ENCODE assay signal across 8 cellular contexts in genomic region chr1:40817791-40818263, GRCh38. TPM values are rescaled to one million over a fixed set of nuclear protein-coding genes. Genes with fewer than 3 reads are reported as not detected.
DNase-seq lines count a peak whose midpoint lies in the region; ATAC-seq and TF ChIP-seq lines count a peak whose summit lies in the region.

No MANE protein-coding gene starts in this region.

- peaks cover 10% of the 10 kb centered on the region for H3K4me1 ChIP-seq in CD8-positive, alpha-beta T cell (ENCODE audit: insufficient read depth, low read length)
- H3K4me1 ChIP-seq in duodenal mucosa (ENCODE audit: control insufficient read depth in 1 of 2, insufficient read depth in 2 of 2, low read length in 2 of 2) (peaks cover 0 to 6% of the 10 kb centered on the region in 2 donors), neuronal stem cell (ENCODE audit: control insufficient read depth in 2 of 2, insufficient read depth in 1 of 2, low read depth in 1 of 2, low read length in 2 of 2) (peaks cover 7 to 31% of the 10 kb centered on the region in 2 donors)

- ATAC-seq in CD8-positive, alpha-beta T cell: no peak
- ATAC-seq in HG02642 (IDR thresholded peaks at IDR 0.05; ENCODE audit: poor library complexity, unreplicated experiment) (peak; percentile 6), HG03045 (IDR thresholded peaks at IDR 0.05; ENCODE audit: unreplicated experiment) (no peak), HG03439 (IDR thresholded peaks at IDR 0.05; ENCODE audit: unreplicated experiment) (no peak)

- H3K9ac ChIP-seq in duodenal mucosa (ENCODE audit: low read depth in 1 of 2, low read length in 2 of 2): no peak overlapping the region
- no peak overlapping the region for H3K9ac ChIP-seq in neuronal stem cell (ENCODE audit: low read depth, low read length, poor library complexity)

- intact Hi-C loops in CD8-positive, alpha-beta T cell (cut with DNase I, micrococcal nuclease): loop anchor here (1.0 to 5.0 kb wide), 3 partner anchors 16 to 1621 kb away; partner anchors contain the start of gene CITED4 (in 1 of the 2)

- H3K27ac ChIP-seq in CD8-positive, alpha-beta T cell (ENCODE audit: low read depth, low read length): peak overlapping the region; percentile 66
- H3K27ac ChIP-seq in duodenal mucosa (ENCODE audit: low read depth, low read length) (no peak overlapping the region), neuronal stem cell (replicated peaks; ENCODE audit: low read length) (no peak overlapping the region)

- H4K91ac ChIP-seq in neuronal stem cell (ENCODE audit: low read depth, low read length, poor library complexity): no peak overlapping the region

- no peak overlapping the region for H2AK5ac ChIP-seq in neuronal stem cell (ENCODE audit: low read depth, low read length)

- H2BK12ac ChIP-seq in neuronal stem cell (ENCODE audit: low read length): no peak overlapping the region

- no peaks in the 10 kb centered on the region for H3K79me1 ChIP-seq in neuronal stem cell (ENCODE audit: low read depth, low read length)

- peak overlapping the region; percentile 76 for H3K4me3 ChIP-seq in CD8-positive, alpha-beta T cell (ENCODE audit: low read depth, low read length)
- H3K4me3 ChIP-seq in duodenal mucosa (ENCODE audit: low read depth in 1 of 2, low read length in 2 of 2): peak overlapping the region; percentile 60 to 68
- H3K4me3 ChIP-seq in neuronal stem cell (ENCODE audit: low read length in 2 of 2): peak overlapping the region; percentile 37 to 84

- H2BK5ac ChIP-seq in neuronal stem cell (ENCODE audit: low read length): no peak overlapping the region

- POLR2A ChIA-PET in CD8-positive, alpha-beta T cell (lab: Charles Lee): interaction anchor here (1.2 kb wide), 1 partner anchor 12 kb away, joined by 3 read pairs; no protein-coding TSS in a partner anchor

- no peak overlapping the region for H3K14ac ChIP-seq in neuronal stem cell (ENCODE audit: low read length)

- H4K8ac ChIP-seq in neuronal stem cell (ENCODE audit: low read depth, low read length): no peak overlapping the region

- H3K4me1 Mint-ChIP-seq in CD8-positive, alpha-beta T cell (ENCODE audit: low read depth): peaks cover 13% of the 10 kb centered on the region

- H3K27ac Mint-ChIP-seq in CD8-positive, alpha-beta T cell: peak overlapping the region; percentile 85

- H3K4me3 Mint-ChIP-seq in CD8-positive, alpha-beta T cell: peak overlapping the region; percentile 83

- no peaks in the 10 kb centered on the region for H3K27me3 Mint-ChIP-seq in CD8-positive, alpha-beta T cell (ENCODE audit: low read depth)

- H3K4ac ChIP-seq in neuronal stem cell (ENCODE audit: low read length): no peak overlapping the region

- no CpG with 5 or more reads among the region's 19 CpGs for WGBS in neuronal stem cell (ENCODE audit: extremely low coverage in 2 of 2, insufficient read length in 2 of 2, insufficient replicate concordance in 1 of 2), 2 donors

- H2AFZ ChIP-seq in neuronal stem cell (ENCODE audit: low read length): peak overlapping the region; percentile 90

- H3K23ac ChIP-seq in neuronal stem cell (ENCODE audit: low read depth, low read length, poor library complexity): no peak overlapping the region

- DNase-seq in CD8-positive, alpha-beta T cell: peak in 1 of 7 experiments; percentile 35
- DNase-seq in neuronal stem cell (ENCODE audit: low spot score) (no peak), ureter (ENCODE audit: low spot score) (no peak), NOMO-1 treated with dmso at 0.1 percent for 144 hours (lab: John Stamatoyannopoulos, UW; ENCODE audit: unreplicated experiment) (no peak)

- H3K9me3 ChIP-seq in CD8-positive, alpha-beta T cell (ENCODE audit: low read length): no peaks in the 10 kb centered on the region
- H3K9me3 ChIP-seq in duodenal mucosa (ENCODE audit: control insufficient read depth in 1 of 2, low read length in 2 of 2) (no peaks in the 10 kb centered on the region), neuronal stem cell (replicated peaks in 1 of 2; ENCODE audit: control insufficient read depth in 2 of 2, insufficient read depth in 1 of 2, low read depth in 1 of 2, low read length in 2 of 2) (no peaks in the 10 kb centered on the region)

- peak overlapping the region; percentile 92 for H2BK15ac ChIP-seq in neuronal stem cell (ENCODE audit: low read length)

- no peak for TF ChIP-seq CTCF in CD8-positive, alpha-beta T cell (IDR thresholded peaks at IDR 0.05)

- H3K36me3 ChIP-seq in CD8-positive, alpha-beta T cell (ENCODE audit: insufficient read depth, low read length): no peaks in the 10 kb centered on the region
- H3K36me3 ChIP-seq in duodenal mucosa (ENCODE audit: control insufficient read depth in 1 of 2, insufficient read depth in 2 of 2, low read length in 2 of 2): no peaks in the 10 kb centered on the region
- no peaks in the 10 kb centered on the region for H3K36me3 ChIP-seq in neuronal stem cell (replicated peaks in 1 of 2; ENCODE audit: control insufficient read depth in 2 of 2, insufficient read depth in 2 of 2, low read length in 2 of 2)

- peak overlapping the region; percentile 87 for H3K18ac ChIP-seq in neuronal stem cell (ENCODE audit: low read length)

- H2BK120ac ChIP-seq in neuronal stem cell (ENCODE audit: low read depth, low read length): no peak overlapping the region

- H3K9me3 Mint-ChIP-seq in CD8-positive, alpha-beta T cell: no peaks in the 10 kb centered on the region

- no peaks in the 10 kb centered on the region for H3K36me3 Mint-ChIP-seq in CD8-positive, alpha-beta T cell

- peak overlapping the region; percentile 89 for H3K4me2 ChIP-seq in neuronal stem cell (ENCODE audit: insufficient read depth, low read length, poor library complexity, severe bottlenecking)

- no peaks in the 10 kb centered on the region for H3K27me3 ChIP-seq in CD8-positive, alpha-beta T cell (ENCODE audit: insufficient read depth, low read length)
- peaks cover 0 to 7% of the 10 kb centered on the region in 2 donors for H3K27me3 ChIP-seq in duodenal mucosa (ENCODE audit: control insufficient read depth in 1 of 2, insufficient read depth in 2 of 2, low read length in 2 of 2)
- peaks cover 0 to 84% (median 8%) of the 10 kb centered on the region in 3 experiments for H3K27me3 ChIP-seq in neuronal stem cell (ENCODE audit: control insufficient read depth in 3 of 3, insufficient read depth in 3 of 3, low read depth in 1 of 3, low read length in 3 of 3)

- CTCF ChIA-PET in CD8-positive, alpha-beta T cell (lab: Charles Lee): interaction anchor here (1.1 kb wide), 1 partner anchor 32 kb away, joined by 3 read pairs; no protein-coding TSS in a partner anchor

RNA-seq across cellular contexts. Expression of gene KCNQ4, which starts 34.2 kb away (rescaled TPM):
- total RNA-seq in CD8-positive, alpha-beta T cell: under 1 TPM; 0.31 to 0.35 TPM
- polyA plus RNA-seq in neuronal stem cell (2013, experiment 1 of 2): 3.1 TPM
- 3.2 TPM for polyA plus RNA-seq in neuronal stem cell (2013, experiment 2 of 2)
- 3.7 TPM for total RNA-seq in ureter

RNA-seq across cellular contexts. Expression of gene CITED4, which starts 44.3 kb away (rescaled TPM):
- total RNA-seq in CD8-positive, alpha-beta T cell: 10 to 100 TPM; 31.4 to 34.2 TPM
- polyA plus RNA-seq in neuronal stem cell (2013, experiment 1 of 2): 17.7 TPM
- polyA plus RNA-seq in neuronal stem cell (2013, experiment 2 of 2): 17.8 TPM
- 17.9 TPM for total RNA-seq in ureter
